8 cellular contexts compared by ENCODE assay signal in the genomic region with DNA sequence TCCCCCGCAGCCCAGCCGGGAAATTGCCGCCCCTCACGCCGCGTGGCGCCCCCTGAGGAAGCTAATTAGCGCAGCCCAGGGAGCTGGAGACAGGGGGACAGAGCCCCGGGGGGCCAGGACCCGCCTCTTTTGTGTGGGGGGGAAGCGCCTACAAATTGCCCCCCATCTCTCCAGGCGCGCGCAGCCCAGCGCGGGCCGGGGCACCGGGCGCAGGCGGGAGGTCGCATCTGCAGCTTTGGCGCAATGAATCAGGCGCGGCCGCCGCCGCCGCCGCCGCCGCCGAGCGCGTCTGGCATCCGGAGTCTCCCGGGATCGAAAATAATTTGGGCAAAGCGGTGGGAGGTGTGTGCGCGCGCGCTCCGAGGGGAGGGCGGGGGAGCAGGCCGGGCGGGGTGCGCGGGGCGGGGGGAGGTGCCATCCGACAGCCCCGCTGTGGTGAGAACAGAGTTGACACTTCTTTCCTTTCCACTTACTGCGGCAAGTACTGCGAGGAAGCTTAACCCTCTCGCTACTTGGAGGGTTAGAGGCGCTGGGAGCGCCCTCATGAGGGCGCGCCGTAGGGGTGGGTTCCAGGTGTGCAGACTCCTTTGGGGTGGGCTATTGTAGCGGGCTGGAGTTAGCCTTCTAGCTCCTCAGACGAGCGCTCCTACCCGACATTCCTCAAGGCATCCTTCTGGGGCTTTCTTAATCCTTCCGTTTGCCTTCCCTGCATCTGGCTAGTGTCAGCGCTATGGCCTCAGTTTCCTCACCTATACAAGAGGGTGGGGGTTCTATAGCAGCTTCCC.
DNase-seq lines count a peak whose midpoint lies in the region; ATAC-seq, FAIRE-seq and TF ChIP-seq lines count a peak whose summit lies in the region.

No MANE protein-coding gene starts in this region.

- H3K27ac ChIP-seq in K562 (ENCODE audit: extremely low read depth, low read depth, low read length): peak overlapping the region; percentile 81; the same call in 2 of the 3 replicates
- H3K27ac ChIP-seq in small intestine (ENCODE audit: low read depth in 1 of 2, low read length in 1 of 2): peak overlapping the region in 1 of 2 donors; percentile 8

- POLR2A ChIA-PET in K562 (lab: Yijun Ruan, JAX): interaction anchor here (0.9 to 5.0 kb wide), 5 partner anchors 11 to 75 kb away, joined by 3 to 28 read pairs (median 7); no protein-coding TSS in a partner anchor

- H2AFZ ChIP-seq in K562 (ENCODE audit: low read depth, low read length): peak overlapping the region; percentile 89

- CTCF ChIA-PET in K562 (lab: Yijun Ruan, JAX; ENCODE audit: low intra/inter-chr PET ratio): no interaction called here

- FAIRE-seq in K562 (lab: Jason Lieb, UNC) (peak; percentile 70), small intestine (lab: Jason Lieb, UNC) (no peak)

- intact Hi-C loops in K562 (cut with micrococcal nuclease): loop anchor here (2.0 kb wide), 3 partner anchors 14 to 62 kb away; a partner anchor contains a TSS

- H3K36me3 Mint-ChIP-seq in T-helper 1 cell treated with Interleukin-12 subunit alpha and Interleukin-12 subunit beta and Interleukin-4 antibody, amounts not matched to agents 30 μg/mL and 1 μg/mL, for 36 hours (ENCODE audit: low read depth): no peaks in the 10 kb centered on the region

- no peaks in the 10 kb centered on the region for H3K36me3 ChIP-seq in K562 (ENCODE audit: control insufficient read depth, insufficient read depth, low read length)
- H3K36me3 ChIP-seq in small intestine (ENCODE audit: control insufficient read depth in 2 of 2, insufficient read depth in 2 of 2, low read length in 2 of 2): no peaks in the 10 kb centered on the region

- peaks cover 2% of the 10 kb centered on the region for H3K4me1 Mint-ChIP-seq in T-helper 1 cell treated with Interleukin-12 subunit alpha and Interleukin-12 subunit beta and Interleukin-4 antibody, amounts not matched to agents 30 μg/mL and 1 μg/mL, for 36 hours (ENCODE audit: low read depth)

- TF ChIP-seq POLR2A in K562 (conservative IDR thresholded peaks at IDR 0.05): no peak

- H3K79me2 ChIP-seq in K562 (ENCODE audit: control insufficient read depth, insufficient read depth, low read length): no peaks in the 10 kb centered on the region

- no peaks in the 10 kb centered on the region for H4K20me1 ChIP-seq in K562 (replicated peaks; ENCODE audit: control insufficient read depth, insufficient read depth, low read length)

- H3K9me1 ChIP-seq in K562 (ENCODE audit: control insufficient read depth, insufficient read depth, low read length): no peaks in the 10 kb centered on the region

- 6% methylated on average over 25 of the region's 65 CpGs for WGBS in K562 (ENCODE audit: insufficient coverage, low coverage, missing lambda C conversion rate)
- WGBS in small intestine, 3 donors: 1 to 2% (median 1%) methylated on average over 38 to 65 of the region's 65 CpGs

- BruUV-seq in K562 (replicated peaks; lab: Mats Ljungman, UMichigan): no TSS peak

- H3K4me1 ChIP-seq in K562 (replicated peaks in 1 of 2; ENCODE audit: control insufficient read depth in 2 of 2, insufficient read depth in 2 of 2, low read length in 2 of 2) (peaks cover 40 to 50% of the 10 kb centered on the region in 2 experiments), small intestine (ENCODE audit: control insufficient read depth in 2 of 2, insufficient read depth in 1 of 2, low read depth in 1 of 2, low read length in 1 of 2) (peaks cover 0 to 3% of the 10 kb centered on the region in 2 donors)

- H3K4me3 ChIP-seq in K562: peak overlapping the region; percentile 57
- peak overlapping the region; percentile 61 for H3K4me3 ChIP-seq in iPS-18c (ENCODE audit: insufficient read depth, low read depth, low read length)
- H3K4me3 ChIP-seq in small intestine (ENCODE audit: low read depth in 1 of 2, low read length in 2 of 2): peak overlapping the region; percentile 20 to 53

- H3K9me3 ChIP-seq in K562 (replicated peaks; ENCODE audit: control insufficient read depth, insufficient read depth, low read depth, low read length) (no peaks in the 10 kb centered on the region), iPS-18c (ENCODE audit: control insufficient read depth, insufficient read depth, low read length) (peaks cover 2% of the 10 kb centered on the region), small intestine (ENCODE audit: control insufficient read depth, low read depth) (no peaks in the 10 kb centered on the region)

- H3K4me2 ChIP-seq in K562 (ENCODE audit: insufficient read depth, low read length): peak overlapping the region; percentile 77

- ATAC-seq in K562: peak; percentile 65
- ATAC-seq in HG03025 (IDR thresholded peaks at IDR 0.05; ENCODE audit: low FRiP score, unreplicated experiment): no peak

- peak overlapping the region; percentile 31 for H3K27ac Mint-ChIP-seq in T-helper 1 cell treated with Interleukin-12 subunit alpha and Interleukin-12 subunit beta and Interleukin-4 antibody, amounts not matched to agents 30 μg/mL and 1 μg/mL, for 36 hours

- TF ChIP-seq EP300 in K562 (IDR thresholded peaks at IDR 0.05; ENCODE audit: low read length): no peak

- no peaks in the 10 kb centered on the region for H3K9me3 Mint-ChIP-seq in T-helper 1 cell treated with Interleukin-12 subunit alpha and Interleukin-12 subunit beta and Interleukin-4 antibody, amounts not matched to agents 30 μg/mL and 1 μg/mL, for 36 hours

- peak in 1 of 2 experiments; percentile 58; a peak in 2 of 4 replicates for TF ChIP-seq RAD21 in K562 (CRISPR knock-in tag; conservative IDR thresholded peaks at IDR 0.05 in 1 of 2, IDR thresholded peaks at IDR 0.05 in 1 of 2)

- H3K27me3 ChIP-seq in K562 (ENCODE audit: control insufficient read depth in 2 of 2, insufficient read depth in 2 of 2, low read length in 2 of 2): no peaks in the 10 kb centered on the region
- peaks cover 0 to 2% of the 10 kb centered on the region in 2 donors for H3K27me3 ChIP-seq in small intestine (ENCODE audit: control insufficient read depth in 2 of 2, insufficient read depth in 2 of 2, low read length in 2 of 2)

- DNase-seq in Kasumi-1 (lab: John Stamatoyannopoulos, UW) (peak; percentile 72 to 87), K562 (ENCODE audit: extremely low read depth in 1 of 4, low spot score in 3 of 4) (peak; percentile 72 to 87 (median 80)), small intestine (no peak), HPDE6-E6E7 (ENCODE audit: extremely low spot score) (no peak)

- H3K9ac ChIP-seq in K562 (ENCODE audit: insufficient read depth in 1 of 2, low read depth in 2 of 2, low read length in 2 of 2): peak overlapping the region; percentile 59 to 91

- peaks cover 52% of the 10 kb centered on the region for H3K27me3 Mint-ChIP-seq in T-helper 1 cell treated with Interleukin-12 subunit alpha and Interleukin-12 subunit beta and Interleukin-4 antibody, amounts not matched to agents 30 μg/mL and 1 μg/mL, for 36 hours (ENCODE audit: low read depth)

- TF ChIP-seq CTCF in GM12874 (IDR thresholded peaks at IDR 0.05; ENCODE audit: insufficient read depth, low read depth, low read length) (peak; percentile 54), K562 (IDR thresholded peaks at IDR 0.05 in 2 of 3, conservative IDR thresholded peaks at IDR 0.05 in 1 of 3; ENCODE audit: insufficient read depth in 2 of 3, low read depth in 1 of 3, low read length in 3 of 3) (peak; percentile 37 to 63 (median 54); a peak in 5 of 6 replicates)

- in situ Hi-C loops in K562 (cut with MboI): no loop called here

- H3K4me3 Mint-ChIP-seq in T-helper 1 cell treated with Interleukin-12 subunit alpha and Interleukin-12 subunit beta and Interleukin-4 antibody, amounts not matched to agents 30 μg/mL and 1 μg/mL, for 36 hours: peak overlapping the region; percentile 64

TF ChIP-seq in K562, 482 proteins besides CTCF, POLR2A, EP300 and RAD21 (continues in another document):
- peak in 1 of 2 experiments; percentile 48; a peak in 1 of 4 replicates for TF ChIP-seq FOXA3 (CRISPR knock-in tag; conservative IDR thresholded peaks at IDR 0.05 in 1 of 2, IDR thresholded peaks at IDR 0.05 in 1 of 2)
- TF ChIP-seq, protein P1, sequence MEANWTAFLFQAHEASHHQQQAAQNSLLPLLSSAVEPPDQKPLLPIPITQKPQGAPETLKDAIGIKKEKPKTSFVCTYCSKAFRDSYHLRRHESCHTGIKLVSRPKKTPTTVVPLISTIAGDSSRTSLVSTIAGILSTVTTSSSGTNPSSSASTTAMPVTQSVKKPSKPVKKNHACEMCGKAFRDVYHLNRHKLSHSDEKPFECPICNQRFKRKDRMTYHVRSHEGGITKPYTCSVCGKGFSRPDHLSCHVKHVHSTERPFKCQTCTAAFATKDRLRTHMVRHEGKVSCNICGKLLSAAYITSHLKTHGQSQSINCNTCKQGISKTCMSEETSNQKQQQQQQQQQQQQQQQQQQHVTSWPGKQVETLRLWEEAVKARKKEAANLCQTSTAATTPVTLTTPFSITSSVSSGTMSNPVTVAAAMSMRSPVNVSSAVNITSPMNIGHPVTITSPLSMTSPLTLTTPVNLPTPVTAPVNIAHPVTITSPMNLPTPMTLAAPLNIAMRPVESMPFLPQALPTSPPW (CRISPR knock-in tag; IDR thresholded peaks at IDR 0.05): peak; percentile 88
- no peak for TF ChIP-seq PHF8 (IDR thresholded peaks at IDR 0.05; ENCODE audit: borderline replicate concordance, low read length)
- 0 out of 2 replicates have a peak, but pooled peaks have one; percentile 9 for TF ChIP-seq SMC3 (conservative IDR thresholded peaks at IDR 0.05; ENCODE audit: insufficient read depth, low read depth, low read length)
- TF ChIP-seq CCNT2 (IDR thresholded peaks at IDR 0.05; ENCODE audit: borderline replicate concordance, extremely low read depth, insufficient read length, low read depth, low read length): peak; percentile 21
- 0 out of 2 replicates have a peak, but pooled peaks have one; percentile 19 for TF ChIP-seq POLR2AphosphoS5 (IDR thresholded peaks at IDR 0.05; ENCODE audit: control insufficient read depth, insufficient read depth, low read depth, low read length)
- TF ChIP-seq, protein P2, sequence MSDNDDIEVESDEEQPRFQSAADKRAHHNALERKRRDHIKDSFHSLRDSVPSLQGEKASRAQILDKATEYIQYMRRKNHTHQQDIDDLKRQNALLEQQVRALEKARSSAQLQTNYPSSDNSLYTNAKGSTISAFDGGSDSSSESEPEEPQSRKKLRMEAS (CRISPR knock-in tag; IDR thresholded peaks at IDR 0.05): peak; percentile 25; the same call in 1 of the 2 replicates
- TF ChIP-seq ZEB2 (IDR thresholded peaks at IDR 0.05): 0 out of 2 replicates have a peak, but pooled peaks have one; percentile 32
- TF ChIP-seq FIP1L1 (IDR thresholded peaks at IDR 0.05; ENCODE audit: low read depth, low read length, poor library complexity, severe bottlenecking): peak; percentile 59

Comparison
In these comparisons a context has a peak if more than half of its experiments do, and no peak if none do; other contexts are left out.
1. DNase-seq: peak in Kasumi-1 (2 of 2) and K562 (4 of 4); none in small intestine (single experiment) and HPDE6-E6E7 (single experiment).
2. Peak in every context shown above with its lines, with median percentiles within 50 percentile points of each other: H3K4me3 ChIP-seq.